2 cellular contexts compared by ENCODE assay signal in the genomic region with DNA sequence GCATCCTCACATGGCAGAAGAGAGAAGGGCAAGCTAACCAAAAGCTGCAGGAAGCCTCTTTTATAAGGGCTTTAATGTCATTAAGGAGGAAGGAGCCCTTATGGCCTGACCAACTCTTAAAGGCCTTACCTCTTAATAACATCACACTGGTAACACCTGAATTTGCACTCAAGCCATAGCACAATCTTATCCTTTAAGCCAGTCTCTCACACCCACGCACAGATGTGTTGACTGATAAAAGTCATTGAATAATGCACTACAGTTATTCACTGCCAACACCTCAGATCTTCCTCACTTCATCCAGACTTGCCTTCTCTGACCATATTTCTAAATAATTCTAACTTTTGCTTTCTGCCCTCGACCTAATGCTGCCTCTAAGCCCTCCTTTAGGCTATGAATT.
TF ChIP-seq lines count a peak whose summit lies in the region.

No MANE protein-coding gene starts in this region.

TF ChIP-seq in K562, 482 proteins besides CTCF, POLR2A, EP300 and RAD21 (continues in another document):
- TF ChIP-seq CC2D1A (IDR thresholded peaks at IDR 0.05) (no peak), STAG1 (CRISPR knock-in tag; IDR thresholded peaks at IDR 0.05; ENCODE audit: borderline replicate concordance) (no peak), SMAD2 (IDR thresholded peaks at IDR 0.05; ENCODE audit: low read depth, low read length) (no peak), MBD2 (IDR thresholded peaks at IDR 0.05; ENCODE audit: borderline replicate concordance, low read depth) (no peak), MAFG (tag; conservative IDR thresholded peaks at IDR 0.05) (no peak), ZNF583 (CRISPR knock-in tag; IDR thresholded peaks at IDR 0.05) (no peak), SETDB1 (IDR thresholded peaks at IDR 0.05; ENCODE audit: low read length) (no peak), ZNF282 (CRISPR knock-in tag; IDR thresholded peaks at IDR 0.05) (no peak), RREB1 (CRISPR knock-in tag; IDR thresholded peaks at IDR 0.05) (no peak), GATA2 (CRISPR knock-in tag; IDR thresholded peaks at IDR 0.05) (0 out of 2 replicates have a peak, but pooled peaks have one; percentile 9), SMARCA4 (IDR thresholded peaks at IDR 0.05) (peak; percentile 17; the same call in 1 of the 2 replicates), ILK (tag; IDR thresholded peaks at IDR 0.05; ENCODE audit: borderline replicate concordance, low read depth) (no peak), SOX6 (IDR thresholded peaks at IDR 0.05) (peak; percentile 67; the same call in 1 of the 2 replicates), RNF219 (CRISPR knock-in tag; IDR thresholded peaks at IDR 0.05) (no peak), SREBF1 (IDR thresholded peaks at IDR 0.05; ENCODE audit: borderline replicate concordance, low read depth, low read length) (no peak), ARNT (IDR thresholded peaks at IDR 0.05) (no peak)
- TF ChIP-seq, protein P1, sequence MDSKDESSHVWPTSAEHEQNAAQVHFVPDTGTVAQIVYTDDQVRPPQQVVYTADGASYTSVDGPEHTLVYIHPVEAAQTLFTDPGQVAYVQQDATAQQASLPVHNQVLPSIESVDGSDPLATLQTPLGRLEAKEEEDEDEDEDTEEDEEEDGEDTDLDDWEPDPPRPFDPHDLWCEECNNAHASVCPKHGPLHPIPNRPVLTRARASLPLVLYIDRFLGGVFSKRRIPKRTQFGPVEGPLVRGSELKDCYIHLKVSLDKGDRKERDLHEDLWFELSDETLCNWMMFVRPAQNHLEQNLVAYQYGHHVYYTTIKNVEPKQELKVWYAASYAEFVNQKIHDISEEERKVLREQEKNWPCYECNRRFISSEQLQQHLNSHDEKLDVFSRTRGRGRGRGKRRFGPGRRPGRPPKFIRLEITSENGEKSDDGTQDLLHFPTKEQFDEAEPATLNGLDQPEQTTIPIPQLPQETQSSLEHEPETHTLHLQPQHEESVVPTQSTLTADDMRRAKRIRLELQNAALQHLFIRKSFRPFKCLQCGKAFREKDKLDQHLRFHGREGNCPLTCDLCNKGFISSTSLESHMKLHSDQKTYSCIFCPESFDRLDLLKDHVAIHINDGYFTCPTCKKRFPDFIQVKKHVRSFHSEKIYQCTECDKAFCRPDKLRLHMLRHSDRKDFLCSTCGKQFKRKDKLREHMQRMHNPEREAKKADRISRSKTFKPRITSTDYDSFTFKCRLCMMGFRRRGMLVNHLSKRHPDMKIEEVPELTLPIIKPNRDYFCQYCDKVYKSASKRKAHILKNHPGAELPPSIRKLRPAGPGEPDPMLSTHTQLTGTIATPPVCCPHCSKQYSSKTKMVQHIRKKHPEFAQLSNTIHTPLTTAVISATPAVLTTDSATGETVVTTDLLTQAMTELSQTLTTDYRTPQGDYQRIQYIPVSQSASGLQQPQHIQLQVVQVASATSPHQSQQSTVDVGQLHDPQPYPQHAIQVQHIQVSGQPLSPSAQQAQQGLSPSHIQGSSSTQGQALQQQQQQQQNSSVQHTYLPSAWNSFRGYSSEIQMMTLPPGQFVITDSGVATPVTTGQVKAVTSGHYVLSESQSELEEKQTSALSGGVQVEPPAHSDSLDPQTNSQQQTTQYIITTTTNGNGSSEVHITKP (IDR thresholded peaks at IDR 0.05; ENCODE audit: partially characterized antibody): no peak

TF ChIP-seq in H1, 55 proteins besides CTCF, POLR2A, EP300 and RAD21:
- TF ChIP-seq CREB1 (IDR thresholded peaks at IDR 0.05) (no peak), ASH2L (IDR thresholded peaks at IDR 0.05; ENCODE audit: low read length) (no peak), RNF2 (IDR thresholded peaks at IDR 0.05; ENCODE audit: borderline replicate concordance, low read depth, low read length, missing control alignments, poor library complexity, severe bottlenecking) (no peak), PHF8 (conservative IDR thresholded peaks at IDR 0.05; ENCODE audit: low read depth, low read length) (no peak), ATF3 (IDR thresholded peaks at IDR 0.05; ENCODE audit: insufficient read depth, low read depth, low read length) (no peak), NRF1 (IDR thresholded peaks at IDR 0.05; ENCODE audit: low read depth, low read length) (no peak), SP4 (IDR thresholded peaks at IDR 0.05; ENCODE audit: low read length) (no peak), CHD2 (IDR thresholded peaks at IDR 0.05; ENCODE audit: low read length) (no peak), NANOG (IDR thresholded peaks at IDR 0.05; ENCODE audit: insufficient read depth, low read depth, low read length, poor library complexity, severe bottlenecking) (no peak), RXRA (IDR thresholded peaks at IDR 0.05; ENCODE audit: insufficient read depth, low read depth, low read length) (no peak), SP2 (IDR thresholded peaks at IDR 0.05; ENCODE audit: low read length) (no peak), FOSL1 (IDR thresholded peaks at IDR 0.05; ENCODE audit: insufficient read depth, low read depth, low read length) (no peak)
